In genomic region chr9:130325921-130326320, GRCh38 we compare ENCODE assay signal across 20 cellular contexts.
"Had no signal": no experiment of that assay in that cellular context is flagged by ENCODE, and none has a peak within 500 bp of the region (broad histone marks: within the 10 kb centered on the region; RNA-seq: fewer than 3 reads in every experiment).

No MANE protein-coding gene starts in this region.

- H3K4me3 ChIP-seq: coronary artery, hepatocyte, lung, right atrium auricular region had no signal

- H3K4me3 Mint-ChIP-seq: endodermal cell, naive B cell, nephron progenitor cell had no signal

- H3K27ac Mint-ChIP-seq: endodermal cell, nephron progenitor cell had no signal

- H3K27me3 ChIP-seq: right atrium auricular region had no signal

- H3K36me3 ChIP-seq: neutrophil, right atrium auricular region had no signal

- H3K27ac ChIP-seq: coronary artery, hepatocyte, neutrophil had no signal

- H3K9me3 Mint-ChIP-seq: endodermal cell, naive B cell, nephron progenitor cell had no signal

- ATAC-seq: esophagus mucosa, left colon, left ventricle myocardium superior had no signal

- H3K36me3 Mint-ChIP-seq: naive B cell had no signal

- DNase-seq: effector CD4-positive, alpha-beta T cell; endodermal cell; foreskin fibroblast; head of caudate nucleus; left colon; left ventricle myocardium superior; mesenchymal stem cell; midbrain; naive B cell; nephron progenitor cell; posterior cingulate gyrus; small intestine; stimulated activated CD4-positive, alpha-beta T cell treated with anti-CD3 and anti-CD28 coated beads, Interleukin-12 subunit alpha, Interleukin-12 subunit beta, amount 100 ng/mL, for 4 hours; stimulated activated naive CD4-positive, alpha-beta T cell treated with Interleukin-2 at 50 U/mL for 16 hours had no signal
